In the genomic region with DNA sequence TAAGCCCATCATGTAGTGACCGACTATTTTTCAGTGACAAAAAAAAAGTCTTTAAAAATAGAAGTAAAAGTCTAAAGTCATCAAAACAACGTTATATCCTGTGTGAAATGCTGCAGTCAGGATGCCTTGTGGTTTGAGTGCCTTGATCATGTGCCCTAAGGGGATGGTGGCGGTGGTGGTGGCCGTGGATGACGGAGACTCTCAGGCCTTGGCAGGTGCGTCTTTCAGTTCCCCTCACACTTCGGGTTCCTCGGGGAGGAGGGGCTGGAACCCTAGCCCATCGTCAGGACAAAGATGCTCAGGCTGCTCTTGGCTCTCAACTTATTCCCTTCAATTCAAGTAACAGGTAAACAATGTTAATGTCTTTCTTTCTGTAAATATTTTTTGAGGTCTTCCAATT, we compare ENCODE assay signal across 10 cellular contexts. TPM values are rescaled to one million over a fixed set of nuclear protein-coding genes. Genes with fewer than 3 reads are reported as not detected.
DNase-seq lines count a peak whose midpoint lies in the region; ATAC-seq and TF ChIP-seq lines count a peak whose summit lies in the region.
"Had no signal": no experiment of that assay in that cellular context is flagged by ENCODE, and none has a peak within 500 bp of the region (broad histone marks: within the 10 kb centered on the region; RNA-seq: fewer than 3 reads in every experiment).

Gene CD28, plus strand, starts transcription at position 237 of the 400 bp plus-strand sequence. Its CDS starts 58 bp downstream, at position 295.

- H3K36me3 ChIP-seq in stomach = no peaks in the 10 kb centered on the region

- TF ChIP-seq EP300 in stomach (IDR thresholded peaks at IDR 0.05) = no peak

- WGBS in stomach, 5 donors = 70 to 84% (median 80%) methylated on average over 9 of the region's 9 CpGs

- no peak for TF ChIP-seq POLR2A in stomach (IDR thresholded peaks at IDR 0.05)

- H3K9me3 Mint-ChIP-seq in Calu3 (ENCODE audit: low read depth, unreplicated experiment) = no peaks in the 10 kb centered on the region

- BruUV-seq in Calu3 (replicated peaks; lab: Mats Ljungman, UMichigan) = no TSS peak

- peak; percentile 70 to 72 for DNase-seq in activated CD8-positive, alpha-beta memory T cell treated with anti-CD3 and anti-CD28 coated beads for 1 hour (ENCODE audit: extremely low read depth in 1 of 2, low read depth in 1 of 2)
- DNase-seq in mesenteric fat pad (ENCODE audit: low spot score) = no peak
- peak; percentile 59 for DNase-seq in stomach
- no peak for DNase-seq in hippocampal formation (lab: John Stamatoyannopoulos, UW)
- no peak for DNase-seq in Calu3
- no peak for DNase-seq in SHP77 (lab: John Stamatoyannopoulos, UW)

- H3K27ac ChIP-seq in stomach = peak within 1 kb of the TSS in 2 of 5 donors; percentile 18 to 49

- peak; percentile 100 for ATAC-seq in GM19372 (IDR thresholded peaks at IDR 0.05; ENCODE audit: low read depth, unreplicated experiment)
- peak; percentile 97 for ATAC-seq in HG03378 (IDR thresholded peaks at IDR 0.05; ENCODE audit: unreplicated experiment)

- no peak within 1 kb of the TSS for H3K4me3 Mint-ChIP-seq in Calu3 (ENCODE audit: low read depth, unreplicated experiment)

- H3K9me3 ChIP-seq in stomach = peaks cover 0 to 9% (median 2%) of the 10 kb centered on the region in 4 donors

- H3K4me3 ChIP-seq in stomach = no peak within 1 kb of the TSS

- H3K4me1 Mint-ChIP-seq in Calu3 (ENCODE audit: low read depth, unreplicated experiment) = peaks cover 7% of the 10 kb centered on the region

- intact Hi-C loops in stomach (cut with DNase I; ENCODE audit: low total_unique reads) = no loop called here
- intact Hi-C loops in Calu3 (cut with micrococcal nuclease; ENCODE audit: unreplicated experiment) = no loop called here

- no peaks in the 10 kb centered on the region for H3K27me3 ChIP-seq in stomach

- no peaks in the 10 kb centered on the region for H3K27me3 Mint-ChIP-seq in Calu3 (ENCODE audit: unreplicated experiment)

- CTCF ChIA-PET in Calu3 (lab: Charles Lee) = no interaction called here

- TF ChIP-seq CTCF in stomach (IDR thresholded peaks at IDR 0.05) (no peak), Calu3 (IDR thresholded peaks at IDR 0.05; ENCODE audit: unreplicated experiment) (no peak)

- H3K4me1 ChIP-seq in stomach = peaks cover 0 to 12% (median 4%) of the 10 kb centered on the region in 4 donors

- H3K27ac Mint-ChIP-seq in Calu3 (ENCODE audit: unreplicated experiment) = no peak within 1 kb of the TSS

- H3K36me3 Mint-ChIP-seq in Calu3 (ENCODE audit: insufficient read depth, unreplicated experiment) = no peaks in the 10 kb centered on the region

RNA-seq across cellular contexts. Expression of gene CD28, which starts in this region (rescaled TPM):
- total RNA-seq in mesenteric fat pad (15.7 TPM), stomach (1 to 10 TPM in 2 of 5 donors, under 1 TPM in 1, not detected in 2; 0.29 to 4.4 (median 2.9) TPM), Calu3 (2022) (0.07 TPM in 1 of 2 replicates, not detected in the other)
- polyA plus RNA-seq in stomach = under 1 TPM; 0.15 to 0.25 (median 0.23) TPM
- total RNA-seq: kidney epithelial cell, NCI-H460 had no signal

Comparison
In these comparisons a context has a peak if more than half of its experiments do, and no peak if none do; other contexts are left out.
1. DNase-seq: peak in activated CD8-positive, alpha-beta memory T cell treated with anti-CD3 and anti-CD28 coated beads for 1 hour (2 of 2) and stomach (single experiment); none in mesenteric fat pad (single experiment), hippocampal formation (0 of 2), Calu3 (single experiment) and SHP77 (0 of 2).